ENCODE assay signal across 8 cellular contexts in genomic region chr11:131688056-131688693, GRCh38.
DNase-seq lines count a peak whose midpoint lies in the region; ATAC-seq and TF ChIP-seq lines count a peak whose summit lies in the region.

No MANE protein-coding gene starts in this region.

- H3K9ac ChIP-seq in KMS-11, result no peak overlapping the region

- POLR2A ChIA-PET in activated CD8-positive, alpha-beta T cell treated with anti-CD3 and anti-CD28 coated beads for 36 hours (lab: Charles Lee), result no interaction called here
- POLR2A ChIA-PET in T-cell (lab: Charles Lee), result no interaction called here

- DNase-seq in NCI-H82 (lab: John Stamatoyannopoulos, UW), result peak; percentile 66
- DNase-seq in NCI-H82 treated with DMSO at 0.1 percent for 48 hours (lab: John Stamatoyannopoulos, UW; ENCODE audit: unreplicated experiment), result no peak
- DNase-seq in activated CD8-positive, alpha-beta T cell treated with anti-CD3 and anti-CD28 coated beads for 36 hours, result peak; percentile 52
- peak; percentile 68 to 71 for DNase-seq in cardiac muscle cell (ENCODE audit: low read depth in 1 of 2, low spot score in 1 of 2)
- peak; percentile 66 for DNase-seq in putamen (ENCODE audit: low spot score)
- no peak for DNase-seq in T-cell

- H3K79me2 ChIP-seq in KMS-11 (ENCODE audit: insufficient read depth, low read depth), result no peaks in the 10 kb centered on the region

- H4K20me1 ChIP-seq in KMS-11 (ENCODE audit: insufficient read depth), result no peaks in the 10 kb centered on the region

- TF ChIP-seq CTCF in KMS-11 (conservative IDR thresholded peaks at IDR 0.05; ENCODE audit: low read depth, low read length) (peak; percentile 68), cardiac muscle cell (IDR thresholded peaks at IDR 0.05; ENCODE audit: low read depth, low read length) (peak; percentile 95)
- peak; percentile 65 for TF ChIP-seq CTCF in activated CD8-positive, alpha-beta T cell treated with anti-CD3 and anti-CD28 coated beads for 36 hours (IDR thresholded peaks at IDR 0.05)

- peak overlapping the region; percentile 81 for H2AFZ ChIP-seq in KMS-11 (ENCODE audit: low read depth)

- no peaks in the 10 kb centered on the region for H3K9me3 ChIP-seq in cardiac muscle cell (ENCODE audit: low read depth)

- H3K4me3 Mint-ChIP-seq in activated CD8-positive, alpha-beta T cell treated with anti-CD3 and anti-CD28 coated beads for 36 hours, result no peak overlapping the region
- H3K4me3 Mint-ChIP-seq in T-cell, result no peak overlapping the region

- ATAC-seq in GM21526 (IDR thresholded peaks at IDR 0.05; ENCODE audit: low FRiP score, unreplicated experiment) (peak; percentile 84), T-cell (replicated peaks in 1 of 4) (no peak)
- ATAC-seq in activated CD8-positive, alpha-beta T cell treated with anti-CD3 and anti-CD28 coated beads for 36 hours, result peak; percentile 85

- H3K4me1 Mint-ChIP-seq in activated CD8-positive, alpha-beta T cell treated with anti-CD3 and anti-CD28 coated beads for 36 hours (ENCODE audit: low read depth), result no peaks in the 10 kb centered on the region
- no peaks in the 10 kb centered on the region for H3K4me1 Mint-ChIP-seq in T-cell

- no peak overlapping the region for H3K4me3 ChIP-seq in KMS-11 (IDR thresholded peaks at IDR 0.05; ENCODE audit: insufficient read depth, low read depth, low read length)
- no peak overlapping the region for H3K4me3 ChIP-seq in cardiac muscle cell

- H3K36me3 Mint-ChIP-seq in activated CD8-positive, alpha-beta T cell treated with anti-CD3 and anti-CD28 coated beads for 36 hours (ENCODE audit: low read depth), result no peaks in the 10 kb centered on the region
- H3K36me3 Mint-ChIP-seq in T-cell, result no peaks in the 10 kb centered on the region

- H3K27me3 ChIP-seq in KMS-11 (ENCODE audit: insufficient read depth, low read depth) (no peaks in the 10 kb centered on the region), cardiac muscle cell (peaks cover 39% of the 10 kb centered on the region)

- H3K9me3 Mint-ChIP-seq in activated CD8-positive, alpha-beta T cell treated with anti-CD3 and anti-CD28 coated beads for 36 hours, result no peaks in the 10 kb centered on the region
- H3K9me3 Mint-ChIP-seq in T-cell, result peaks cover 0 to 3% (median 0%) of the 10 kb centered on the region in 3 donors

- intact Hi-C loops in activated CD8-positive, alpha-beta T cell treated with anti-CD3 and anti-CD28 coated beads for 36 hours (cut with micrococcal nuclease), result no loop called here

- no peak overlapping the region for H3K27ac Mint-ChIP-seq in activated CD8-positive, alpha-beta T cell treated with anti-CD3 and anti-CD28 coated beads for 36 hours
- H3K27ac Mint-ChIP-seq in T-cell, result no peak overlapping the region

- H3K4me2 ChIP-seq in KMS-11, result no peak overlapping the region; the same call in 1 of the 2 replicates

- peaks cover 14% of the 10 kb centered on the region for H3K27me3 Mint-ChIP-seq in activated CD8-positive, alpha-beta T cell treated with anti-CD3 and anti-CD28 coated beads for 36 hours
- peaks cover 24 to 31% of the 10 kb centered on the region in 2 donors for H3K27me3 Mint-ChIP-seq in T-cell

- H3K4me1 ChIP-seq in KMS-11 (ENCODE audit: low read depth, poor library complexity, severe bottlenecking), result no peaks in the 10 kb centered on the region
- no peaks in the 10 kb centered on the region for H3K4me1 ChIP-seq in cardiac muscle cell (ENCODE audit: low read depth)

- H3K27ac ChIP-seq in KMS-11, result no peak overlapping the region
- no peak overlapping the region for H3K27ac ChIP-seq in cardiac muscle cell

- CTCF ChIA-PET in activated CD8-positive, alpha-beta T cell treated with anti-CD3 and anti-CD28 coated beads for 36 hours (lab: Charles Lee), result interaction anchor here (0.6 to 2.3 kb wide), 8 partner anchors 10 to 439 kb away, joined by 3 to 8 read pairs (median 4); no protein-coding TSS in a partner anchor
- CTCF ChIA-PET in T-cell (lab: Charles Lee), result interaction anchor here in 1 of 2 donors (1.0 kb wide), 1 partner anchor 54 kb away, joined by 4 read pairs; no protein-coding TSS in a partner anchor

- no peaks in the 10 kb centered on the region for H3K36me3 ChIP-seq in KMS-11 (ENCODE audit: insufficient read depth)
- H3K36me3 ChIP-seq in cardiac muscle cell, result no peaks in the 10 kb centered on the region

Comparison
In these comparisons a context has a peak if more than half of its experiments do, and no peak if none do; other contexts are left out.
1. DNase-seq: peak in NCI-H82 (single experiment), activated CD8-positive, alpha-beta T cell treated with anti-CD3 and anti-CD28 coated beads for 36 hours (single experiment), cardiac muscle cell (2 of 2) and putamen (single experiment); none in NCI-H82 treated with DMSO at 0.1 percent for 48 hours (single experiment) and T-cell (0 of 34).
2. ATAC-seq: peak in GM21526 (single experiment) and activated CD8-positive, alpha-beta T cell treated with anti-CD3 and anti-CD28 coated beads for 36 hours (single experiment); none in T-cell (0 of 4).
3. Peak in every context shown above with its lines, with median percentiles within 50 percentile points of each other: CTCF ChIP-seq.